Comparison of ENCODE assay signal across 12 cellular contexts in genomic region chr3:71453822-71454512, GRCh38.
DNase-seq lines count a peak whose midpoint lies in the region; ATAC-seq and TF ChIP-seq lines count a peak whose summit lies in the region.
"Had no signal": no experiment of that assay in that cellular context is flagged by ENCODE, and none has a peak within 500 bp of the region (broad histone marks: within the 10 kb centered on the region; RNA-seq: fewer than 3 reads in every experiment).

No MANE protein-coding gene starts in this region.

- no peaks in the 10 kb centered on the region for H3K27me3 ChIP-seq in DOHH2 (ENCODE audit: control insufficient read depth, low read length)
- H3K27me3 ChIP-seq in heart left ventricle, result no peaks in the 10 kb centered on the region

- peak; percentile 1 for ATAC-seq in activated CD8-positive, alpha-beta T cell treated with anti-CD3 and anti-CD28 coated beads for 36 hours
- ATAC-seq in mucosa of descending colon (peak; percentile 43), heart left ventricle (no peak)

- H3K79me2 ChIP-seq in DOHH2 (ENCODE audit: control insufficient read depth, low read length), result peaks cover 100% of the 10 kb centered on the region

- H3K27ac Mint-ChIP-seq in CD14-positive monocyte, result peak overlapping the region in 5 of 7 donors; percentile 1 to 69 (median 45)
- peak overlapping the region; percentile 93 for H3K27ac Mint-ChIP-seq in activated CD8-positive, alpha-beta T cell treated with anti-CD3 and anti-CD28 coated beads for 36 hours

- peaks cover 100% of the 10 kb centered on the region for H3K4me1 ChIP-seq in DOHH2 (ENCODE audit: control insufficient read depth, low read length)
- peaks cover 24% of the 10 kb centered on the region for H3K4me1 ChIP-seq in mucosa of descending colon (ENCODE audit: low read depth)
- peaks cover 0 to 61% (median 21%) of the 10 kb centered on the region in 12 donors for H3K4me1 ChIP-seq in heart left ventricle

- H3K36me3 ChIP-seq in DOHH2 (ENCODE audit: control insufficient read depth, low read length), result peaks cover 7% of the 10 kb centered on the region; the same call in 1 of the 2 replicates
- no peaks in the 10 kb centered on the region for H3K36me3 ChIP-seq in mucosa of descending colon (ENCODE audit: low read depth)
- no peaks in the 10 kb centered on the region for H3K36me3 ChIP-seq in heart left ventricle

- CTCF ChIA-PET in activated CD8-positive, alpha-beta T cell treated with anti-CD3 and anti-CD28 coated beads for 36 hours (lab: Charles Lee), result interaction anchor here (0.6 to 2.4 kb wide), 10 partner anchors 8 to 363 kb away, joined by 3 to 10 read pairs (median 4); no protein-coding TSS in a partner anchor

- POLR2A ChIA-PET in activated CD8-positive, alpha-beta T cell treated with anti-CD3 and anti-CD28 coated beads for 36 hours (lab: Charles Lee), result interaction anchor here (0.7 to 2.4 kb wide), 17 partner anchors 9 to 435 kb away, joined by 3 to 16 read pairs (median 5); no protein-coding TSS in a partner anchor

- TF ChIP-seq POLR2A in heart left ventricle (IDR thresholded peaks at IDR 0.05), result no peak

- H3K4me3 ChIP-seq in DOHH2 (ENCODE audit: low read length) (peak overlapping the region; percentile 70), mucosa of descending colon (no peak overlapping the region), heart left ventricle (no peak overlapping the region)

- intact Hi-C loops in CD14-positive monocyte (cut with micrococcal nuclease), result loop anchor here in 1 of 2 donors (10.0 kb wide), 1 partner anchor 111 kb away; no protein-coding TSS in a partner anchor
- intact Hi-C loops in activated CD8-positive, alpha-beta T cell treated with anti-CD3 and anti-CD28 coated beads for 36 hours (cut with micrococcal nuclease), result loop anchor here (5.0 kb wide), 3 partner anchors 33 to 128 kb away; partner anchors contain the start of gene FOXP1
- intact Hi-C loops in mucosa of descending colon (cut with DNase I, micrococcal nuclease), result no loop called here
- intact Hi-C loops in heart left ventricle (cut with DNase I), result loop anchor here in 1 of 10 donors (10.0 kb wide), 1 partner anchor 131 kb away; the partner anchor contains the start of gene FOXP1

- H3K4me1 Mint-ChIP-seq in CD14-positive monocyte, result peaks cover 75% of the 10 kb centered on the region
- H3K4me1 Mint-ChIP-seq in activated CD8-positive, alpha-beta T cell treated with anti-CD3 and anti-CD28 coated beads for 36 hours (ENCODE audit: low read depth), result peaks cover 91% of the 10 kb centered on the region

- H3F3A ChIP-seq in DOHH2 (ENCODE audit: control insufficient read depth, insufficient read depth), result peaks cover 33% of the 10 kb centered on the region

- TF ChIP-seq CTCF in CD14-positive monocyte (IDR thresholded peaks at IDR 0.05) (no peak), DOHH2 (IDR thresholded peaks at IDR 0.05; ENCODE audit: low read depth, low read length, poor library complexity, severe bottlenecking) (no peak), mucosa of descending colon (IDR thresholded peaks at IDR 0.05) (no peak), heart left ventricle (IDR thresholded peaks at IDR 0.05) (no peak)
- no peak for TF ChIP-seq CTCF in activated CD8-positive, alpha-beta T cell treated with anti-CD3 and anti-CD28 coated beads for 36 hours (IDR thresholded peaks at IDR 0.05)

- H3K36me3 Mint-ChIP-seq in CD14-positive monocyte, result peaks cover 0 to 4% of the 10 kb centered on the region in 2 donors
- H3K36me3 Mint-ChIP-seq in activated CD8-positive, alpha-beta T cell treated with anti-CD3 and anti-CD28 coated beads for 36 hours (ENCODE audit: low read depth), result no peaks in the 10 kb centered on the region

- H3K4me3 Mint-ChIP-seq in CD14-positive monocyte, result no peak overlapping the region
- H3K4me3 Mint-ChIP-seq in activated CD8-positive, alpha-beta T cell treated with anti-CD3 and anti-CD28 coated beads for 36 hours, result peak overlapping the region; percentile 68

- WGBS in heart left ventricle, 4 donors, result 88 to 95% (median 92%) methylated on average over 10 of the region's 10 CpGs

- peak overlapping the region; percentile 96 for H3K4me2 ChIP-seq in DOHH2 (ENCODE audit: low read length)

- peak overlapping the region; percentile 86 for H3K27ac ChIP-seq in DOHH2 (ENCODE audit: low read depth, low read length)
- peak overlapping the region in 1 of 12 donors; percentile 72 for H3K27ac ChIP-seq in heart left ventricle

- H3K9me2 ChIP-seq in DOHH2 (replicated peaks; ENCODE audit: control insufficient read depth, low read length), result no peaks in the 10 kb centered on the region

- H4K20me1 ChIP-seq in DOHH2 (ENCODE audit: control insufficient read depth, insufficient read depth, low read depth, low read length), result no peaks in the 10 kb centered on the region

- DNase-seq in CD14-positive monocyte (ENCODE audit: low spot score), result no peak
- no peak for DNase-seq in activated CD8-positive, alpha-beta T cell treated with anti-CD3 and anti-CD28 coated beads for 36 hours
- DNase-seq in mucosa of descending colon, result peak in 1 of 3 donors; percentile 41
- no peak for DNase-seq in GM19238 (ENCODE audit: insufficient read length, low spot score)
- no peak for DNase-seq in activated effector memory CD4-positive, alpha-beta T cell treated with Interleukin-2 at 50 U/mL for 16 hours
- no peak for DNase-seq in heart left ventricle
- no peak for DNase-seq in NCI-H1436 (lab: John Stamatoyannopoulos, UW)
- DNase-seq: aorta; foreskin fibroblast; NCI-H2107; stimulated activated CD4-positive, alpha-beta T cell treated with anti-CD3 and anti-CD28 coated beads, Interleukin-4, amount 100 ng/mL, for 4 hours had no signal

- H3K27me3 Mint-ChIP-seq in CD14-positive monocyte (ENCODE audit: low read depth in 3 of 3), result no peaks in the 10 kb centered on the region
- H3K27me3 Mint-ChIP-seq in activated CD8-positive, alpha-beta T cell treated with anti-CD3 and anti-CD28 coated beads for 36 hours, result no peaks in the 10 kb centered on the region

- no peaks in the 10 kb centered on the region for H3K9me3 ChIP-seq in DOHH2 (ENCODE audit: control insufficient read depth, insufficient read depth, low read length)
- no peaks in the 10 kb centered on the region for H3K9me3 ChIP-seq in mucosa of descending colon
- H3K9me3 ChIP-seq in heart left ventricle, result no peaks in the 10 kb centered on the region

- H3K9me3 Mint-ChIP-seq in CD14-positive monocyte, result no peaks in the 10 kb centered on the region
- no peaks in the 10 kb centered on the region for H3K9me3 Mint-ChIP-seq in activated CD8-positive, alpha-beta T cell treated with anti-CD3 and anti-CD28 coated beads for 36 hours

Comparison
In these comparisons a context has a peak if more than half of its experiments do, and no peak if none do; other contexts are left out.
1. ATAC-seq: peak in activated CD8-positive, alpha-beta T cell treated with anti-CD3 and anti-CD28 coated beads for 36 hours (single experiment) and mucosa of descending colon (single experiment); none in heart left ventricle (0 of 4).